In the genomic region with DNA sequence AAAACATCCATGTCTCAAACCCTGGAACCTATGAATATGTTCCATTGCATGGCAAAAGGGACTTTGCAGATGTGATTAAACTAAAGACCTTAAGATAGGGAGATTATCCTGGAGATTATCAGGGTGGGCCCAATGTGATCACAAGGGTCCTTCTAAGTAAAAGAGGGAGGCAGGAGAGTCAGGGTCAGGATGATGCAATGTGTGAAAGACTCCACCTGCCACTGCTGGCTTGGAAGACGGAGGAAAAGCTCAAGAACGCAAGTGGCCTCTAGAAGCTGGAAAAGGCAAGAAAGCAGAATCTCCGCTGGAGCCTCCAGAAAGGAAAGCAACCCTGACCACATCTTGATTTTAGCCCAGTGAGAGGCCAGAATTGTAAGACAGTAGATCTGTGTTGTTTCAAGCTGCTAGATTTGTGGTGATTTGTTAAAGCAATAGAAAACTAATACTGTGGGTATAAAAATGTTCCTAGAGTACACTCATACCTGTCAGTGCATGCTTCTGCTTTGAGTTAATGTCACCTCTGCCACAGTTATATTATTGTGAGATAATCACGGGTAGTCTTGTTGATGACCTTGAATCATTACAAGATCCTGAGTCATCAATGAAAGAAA, we compare ENCODE assay signal across 19 cellular contexts.
A peak's percentile ranks its signal among the peaks of the same experiment; 100 is the strongest.
DNase-seq lines count a peak whose midpoint lies in the region; ATAC-seq and TF ChIP-seq lines count a peak whose summit lies in the region.
"Had no signal": no experiment of that assay in that cellular context is flagged by ENCODE, and none has a peak within 500 bp of the region (broad histone marks: within the 10 kb centered on the region; RNA-seq: fewer than 3 reads in every experiment).

No MANE protein-coding gene starts in this region.

- H3K4me3 Mint-ChIP-seq in Calu3 (ENCODE audit: low read depth, unreplicated experiment), result no peak overlapping the region
- H3K4me3 Mint-ChIP-seq: CD4-positive, alpha-beta T cell had no signal

- CTCF ChIA-PET in Calu3 (lab: Charles Lee) (no interaction called here), IMR-90 (lab: Yijun Ruan, JAX) (no interaction called here)

- no peak overlapping the region for H4K91ac ChIP-seq in IMR-90 (ENCODE audit: insufficient read depth, low read depth, low read length)

- no peak overlapping the region for H3K4me2 ChIP-seq in IMR-90 (ENCODE audit: low read depth, low read length)
- H3K4me2 ChIP-seq: BLaER1 had no signal

- H2BK15ac ChIP-seq in IMR-90 (ENCODE audit: low read depth, low read length), result no peak overlapping the region

- no peaks in the 10 kb centered on the region for H3K9me3 ChIP-seq in IMR-90 (ENCODE audit: control insufficient read depth, insufficient read depth, low read length)
- H3K9me3 ChIP-seq: BLaER1 had no signal

- H3K27me3 ChIP-seq in IMR-90 (ENCODE audit: control insufficient read depth, insufficient read depth, low read length) (peaks cover 3% of the 10 kb centered on the region; the same call in 1 of the 2 replicates), foreskin keratinocyte (peaks cover 9% of the 10 kb centered on the region)
- H3K27me3 ChIP-seq: BLaER1 had no signal

- intact Hi-C loops in Calu3 (cut with micrococcal nuclease; ENCODE audit: unreplicated experiment), result no loop called here
- intact Hi-C loops in IMR-90 (cut with micrococcal nuclease), result no loop called here
- intact Hi-C loops in Right ventricle myocardium inferior (cut with DNase I), result no loop called here

- no peaks in the 10 kb centered on the region for H3K36me3 ChIP-seq in IMR-90 (ENCODE audit: control insufficient read depth, insufficient read depth, low read length)
- H3K36me3 ChIP-seq: BLaER1 had no signal

- BruUV-seq in Calu3 (replicated peaks; lab: Mats Ljungman, UMichigan) (no TSS peak), IMR-90 (replicated peaks; lab: Mats Ljungman, UMichigan) (no TSS peak)

- no peaks in the 10 kb centered on the region for H4K20me1 ChIP-seq in IMR-90 (ENCODE audit: insufficient read depth, low read length)
- H4K20me1 ChIP-seq: BLaER1 had no signal

- POLR2A ChIA-PET in IMR-90 (lab: Charles Lee; ENCODE audit: unreplicated experiment), result no interaction called here

- no peak overlapping the region for H3K4ac ChIP-seq in IMR-90 (ENCODE audit: low read depth, low read length)

- H3K14ac ChIP-seq in IMR-90 (replicated peaks; ENCODE audit: low read depth, low read length), result no peak overlapping the region

- H2AFZ ChIP-seq in IMR-90 (replicated peaks; ENCODE audit: low read length, poor library complexity), result no peak overlapping the region

- no peaks in the 10 kb centered on the region for H3K79me1 ChIP-seq in IMR-90 (ENCODE audit: low read depth in 1 of 2, low read length in 2 of 2)

- no peak overlapping the region for H3K23ac ChIP-seq in IMR-90 (ENCODE audit: low read depth, low read length)

- no peak overlapping the region for H2BK120ac ChIP-seq in IMR-90 (ENCODE audit: low read depth, low read length)

- H2AK5ac ChIP-seq in IMR-90 (ENCODE audit: low read depth, low read length), result no peak overlapping the region

- H3K27ac Mint-ChIP-seq in Calu3 (ENCODE audit: unreplicated experiment), result peak overlapping the region; percentile 15
- H3K27ac Mint-ChIP-seq: CD4-positive, alpha-beta T cell had no signal

- WGBS in IMR-90 (ENCODE audit: extremely low coverage in 2 of 2, insufficient read length in 1 of 2), 2 experiments, result 67% methylated on average over 2 of the region's 4 CpGs; no CpG with 5 or more reads in 1 of the 2 experiments

- H3K27ac ChIP-seq in IMR-90 (ENCODE audit: insufficient read depth, low read length) (no peak overlapping the region), foreskin keratinocyte (no peak overlapping the region), substantia nigra (ENCODE audit: low read depth, low read length, poor library complexity, severe bottlenecking) (no peak overlapping the region)
- H3K27ac ChIP-seq: BLaER1 had no signal

- H3K18ac ChIP-seq in IMR-90 (ENCODE audit: low read depth, low read length), result no peak overlapping the region

- no peaks in the 10 kb centered on the region for H3K9me3 Mint-ChIP-seq in Calu3 (ENCODE audit: low read depth, unreplicated experiment)
- H3K9me3 Mint-ChIP-seq: CD4-positive, alpha-beta T cell had no signal

- ATAC-seq in IMR-90 (ENCODE audit: low read depth), result no peak
- ATAC-seq in foreskin keratinocyte, result no peak
- ATAC-seq in Right ventricle myocardium inferior, result no peak

- H2AK9ac ChIP-seq in IMR-90 (replicated peaks; ENCODE audit: low read depth, low read length, poor library complexity), result no peak overlapping the region

- dilution Hi-C loops in IMR-90 (cut with HindIII; ENCODE audit: low sequenced_read_pairs, unreplicated experiment), result no loop called here

- no peak overlapping the region for H2BK5ac ChIP-seq in IMR-90 (ENCODE audit: low read depth, low read length, poor library complexity, severe bottlenecking)

- DNase-seq in Calu3 (no peak), IMR-90 (no peak), amniotic epithelial cell (ENCODE audit: low read depth) (peak; percentile 63), foreskin keratinocyte (peak; percentile 11 to 35), Right ventricle myocardium inferior (ENCODE audit: missing footprints) (no peak), substantia nigra (lab: John Stamatoyannopoulos, UW) (no peak), AG08396 (ENCODE audit: low spot score) (no peak)
- DNase-seq: CD4-positive, alpha-beta T cell; COR-L47; GF-D8; H7; KBM-7; NCI-H1092 treated with DMSO at 0.1 percent for 48 hours; NCI-H1436 treated with DMSO at 0.1 percent for 48 hours; NCI-H1930; NCI-H510A treated with DMSO at 0.1 percent for 48 hours; NCI-H748 treated with DMSO at 0.1 percent for 48 hours; SHP77 had no signal

- TF ChIP-seq POLR2A in IMR-90 (IDR thresholded peaks at IDR 0.05; ENCODE audit: low read depth, low read length), result no peak

- TF ChIP-seq CTCF in Calu3 (IDR thresholded peaks at IDR 0.05; ENCODE audit: unreplicated experiment) (no peak), IMR-90 (conservative IDR thresholded peaks at IDR 0.05; ENCODE audit: low read depth, low read length) (no peak), foreskin keratinocyte (conservative IDR thresholded peaks at IDR 0.05) (no peak)

- no peaks in the 10 kb centered on the region for H3K9me1 ChIP-seq in IMR-90 (ENCODE audit: insufficient read depth, low read length)

- TF ChIP-seq RAD21 in IMR-90 (IDR thresholded peaks at IDR 0.05; ENCODE audit: low read length), result no peak

- in situ Hi-C loops in IMR-90 (cut with MboI; ENCODE audit: low sequenced_read_pairs), result no loop called here

- H3K9ac ChIP-seq in IMR-90 (ENCODE audit: low read depth, low read length), result no peak overlapping the region
- H3K9ac ChIP-seq: BLaER1 had no signal

- H3K4me3 ChIP-seq in IMR-90 (ENCODE audit: insufficient read depth, low read depth, low read length), result no peak overlapping the region
- H3K4me3 ChIP-seq: BLaER1 had no signal

- H2BK20ac ChIP-seq in IMR-90 (ENCODE audit: low read depth, low read length), result no peak overlapping the region

- H3K56ac ChIP-seq in IMR-90 (ENCODE audit: extremely low read depth, insufficient read depth, low read length), result no peak overlapping the region

- H4K5ac ChIP-seq in IMR-90 (ENCODE audit: low read depth, low read length), result no peak overlapping the region

- H3K4me1 ChIP-seq in IMR-90 (ENCODE audit: control insufficient read depth, insufficient read depth, low read length) (no peaks in the 10 kb centered on the region; the same call in 1 of the 2 replicates), foreskin keratinocyte (no peaks in the 10 kb centered on the region)
- H3K4me1 ChIP-seq: BLaER1 had no signal

- peaks cover 9% of the 10 kb centered on the region for H3K36me3 Mint-ChIP-seq in Calu3 (ENCODE audit: insufficient read depth, unreplicated experiment)

- no peak overlapping the region for H4K8ac ChIP-seq in IMR-90 (ENCODE audit: low read depth in 2 of 2, low read length in 2 of 2)

- H3K27me3 Mint-ChIP-seq in Calu3 (ENCODE audit: unreplicated experiment), result no peaks in the 10 kb centered on the region

- peaks cover 27% of the 10 kb centered on the region for H3K4me1 Mint-ChIP-seq in Calu3 (ENCODE audit: low read depth, unreplicated experiment)

TF ChIP-seq in IMR-90, 13 proteins besides CTCF, POLR2A, EP300 and RAD21:
- no peak for TF ChIP-seq RFX5 (IDR thresholded peaks at IDR 0.05; ENCODE audit: low read depth, low read length)
- 0 out of 2 replicates have a peak, but pooled peaks have one; percentile 21 for TF ChIP-seq CEBPB (IDR thresholded peaks at IDR 0.05; ENCODE audit: low read depth, low read length)

Comparison
In these comparisons a context has a peak if more than half of its experiments do, and no peak if none do; other contexts are left out.
1. DNase-seq: peak in amniotic epithelial cell (single experiment) and foreskin keratinocyte (2 of 2); none in Calu3 (single experiment), IMR-90 (single experiment), Right ventricle myocardium inferior (single experiment), substantia nigra (0 of 49) and AG08396 (single experiment).